ENCODE assay signal across 8 cellular contexts in genomic region chr1:150281221-150281757, GRCh38. TPM values are rescaled to one million over a fixed set of nuclear protein-coding genes. Genes with fewer than 3 reads are reported as not detected.
DNase-seq lines count a peak whose midpoint lies in the region; ATAC-seq, FAIRE-seq and TF ChIP-seq lines count a peak whose summit lies in the region.

No MANE protein-coding gene starts in this region.

- ATAC-seq in activated naive CD8-positive, alpha-beta T cell treated with anti-CD3 and anti-CD28 coated beads, Interleukin-2, amount 10 ng/mL, durations not matched to agents 7 days and 5 days (ENCODE audit: low read depth) = peak; percentile 41
- peak; percentile 46 to 86 (median 75) for ATAC-seq in heart right ventricle
- no peak for ATAC-seq in GM21825 (IDR thresholded peaks at IDR 0.05; ENCODE audit: unreplicated experiment)

- intact Hi-C loops in heart right ventricle (cut with DNase I) = loop anchor here in 7 of 10 donors (1.0 to 10.0 kb wide), 5 partner anchors 24 to 264 kb away; partner anchors contain the start of genes CA14 (in 2 of the 7) and ADAMTSL4 (in 1 of the 7)

- peak; percentile 81 for TF ChIP-seq CTCF in D721Med (IDR thresholded peaks at IDR 0.05; ENCODE audit: insufficient read depth, missing control alignments)
- peak; percentile 75 for TF ChIP-seq CTCF in LNCAP (IDR thresholded peaks at IDR 0.05)
- TF ChIP-seq CTCF in heart right ventricle (IDR thresholded peaks at IDR 0.05) = peak; percentile 39 to 89 (median 78)

- peak overlapping the region; percentile 90 for H3K27ac Mint-ChIP-seq in activated naive CD8-positive, alpha-beta T cell treated with anti-CD3 and anti-CD28 coated beads, Interleukin-2, amount 10 ng/mL, durations not matched to agents 7 days and 5 days

- POLR2A ChIA-PET in activated naive CD8-positive, alpha-beta T cell treated with anti-CD3 and anti-CD28 coated beads, Interleukin-2, amount 10 ng/mL, durations not matched to agents 7 days and 5 days (lab: Charles Lee) = interaction anchor here (0.7 to 1.8 kb wide), 6 partner anchors 9 to 83 kb away, joined by 3 to 9 read pairs (median 4); partner anchors contain the start of genes APH1A, C1orf54 and RPRD2

- peaks cover 0 to 11% (median 0%) of the 10 kb centered on the region in 7 donors for H3K27me3 ChIP-seq in heart right ventricle

- H3K9me3 Mint-ChIP-seq in activated naive CD8-positive, alpha-beta T cell treated with anti-CD3 and anti-CD28 coated beads, Interleukin-2, amount 10 ng/mL, durations not matched to agents 7 days and 5 days = no peaks in the 10 kb centered on the region

- DNase-seq in D721Med (ENCODE audit: insufficient read length, low spot score) (no peak), SK-MEL-5 (ENCODE audit: low read depth, low spot score) (peak; percentile 86), heart right ventricle (peak; percentile 68 to 81), pons (ENCODE audit: low spot score) (peak; percentile 89)
- DNase-seq in activated naive CD8-positive, alpha-beta T cell treated with anti-CD3 and anti-CD28 coated beads, Interleukin-2, amount 10 ng/mL, durations not matched to agents 7 days and 5 days = peak; percentile 55

- in situ Hi-C loops in SK-MEL-5 (cut with HindIII; ENCODE audit: low pct_unique_long_range_greater_than_20kb, low sequenced_read_pairs) = no loop called here

- peak overlapping the region; percentile 83 to 93 (median 91) for H3K27ac ChIP-seq in heart right ventricle
- H3K27ac ChIP-seq in urinary bladder (ENCODE audit: low read depth) = peak overlapping the region; percentile 53

- peaks cover 22% of the 10 kb centered on the region for H3K4me1 Mint-ChIP-seq in activated naive CD8-positive, alpha-beta T cell treated with anti-CD3 and anti-CD28 coated beads, Interleukin-2, amount 10 ng/mL, durations not matched to agents 7 days and 5 days

- 3 to 6% methylated on average over 15 of the region's 15 CpGs for WGBS in heart right ventricle, 2 donors
- 1% methylated on average over 15 of the region's 15 CpGs for WGBS in urinary bladder

- H3K27me3 Mint-ChIP-seq in activated naive CD8-positive, alpha-beta T cell treated with anti-CD3 and anti-CD28 coated beads, Interleukin-2, amount 10 ng/mL, durations not matched to agents 7 days and 5 days = peaks cover 3% of the 10 kb centered on the region

- H3K4me1 ChIP-seq in heart right ventricle = peaks cover 0 to 32% (median 24%) of the 10 kb centered on the region in 9 donors
- H3K4me1 ChIP-seq in urinary bladder (ENCODE audit: insufficient read depth) = no peaks in the 10 kb centered on the region

- H3K4me3 Mint-ChIP-seq in activated naive CD8-positive, alpha-beta T cell treated with anti-CD3 and anti-CD28 coated beads, Interleukin-2, amount 10 ng/mL, durations not matched to agents 7 days and 5 days = peak overlapping the region; percentile 89

- FAIRE-seq in D721Med (lab: Jason Lieb, UNC) = no peak

- H3K9me3 ChIP-seq in heart right ventricle = no peaks in the 10 kb centered on the region

- H3K36me3 ChIP-seq in heart right ventricle (peaks cover 0 to 74% (median 11%) of the 10 kb centered on the region in 9 donors), urinary bladder (ENCODE audit: insufficient read depth) (no peaks in the 10 kb centered on the region)

- H3K36me3 Mint-ChIP-seq in activated naive CD8-positive, alpha-beta T cell treated with anti-CD3 and anti-CD28 coated beads, Interleukin-2, amount 10 ng/mL, durations not matched to agents 7 days and 5 days = peaks cover 2% of the 10 kb centered on the region

- peak overlapping the region; percentile 35 to 76 (median 59) for H3K4me3 ChIP-seq in heart right ventricle
- H3K4me3 ChIP-seq in urinary bladder (ENCODE audit: low read depth, low read length) = peak overlapping the region; percentile 45

RNA-seq across cellular contexts. Expression of gene CIART, which starts 1.1 kb away (rescaled TPM):
- total RNA-seq in SK-MEL-5 (2014; rRNA removed; shearing (Covaris generic)) = 0.21 TPM in 1 of 2 replicates, not detected in the other
- polyA plus RNA-seq in SK-MEL-5 (2015; cell fraction: cytosol; rRNA removed) = 0.33 and 1.3 TPM in 2 replicates
- polyA plus RNA-seq in SK-MEL-5 (2015; cell fraction: nucleus; rRNA removed) = 6.1 and 9.3 TPM in 2 replicates
- total RNA-seq in activated naive CD8-positive, alpha-beta T cell treated with anti-CD3 and anti-CD28 coated beads, Interleukin-2, amount 10 ng/mL, durations not matched to agents 7 days and 5 days = 1 to 10 TPM in 1 of 2 experiments, under 1 TPM in 1; 0.91 to 1.7 TPM
- total RNA-seq in heart right ventricle = 10 to 100 TPM in 6 of 10 donors, 1 to 10 TPM in 4; 3.4 to 22.6 (median 15.5) TPM
- polyA plus RNA-seq in heart right ventricle = 10 to 100 TPM in 1 of 2 donors, 1 to 10 TPM in 1; 4.9 to 18.7 TPM
- 2.4 TPM for total RNA-seq in urinary bladder
- polyA plus RNA-seq in urinary bladder = 13.0 TPM

RNA-seq across cellular contexts. Expression of gene C1orf54, which starts 8.7 kb away (rescaled TPM):
- total RNA-seq in SK-MEL-5 (2014; rRNA removed; shearing (Covaris generic)) = 1.5 and 3.1 TPM in 2 replicates
- 1.3 and 1.5 TPM in 2 replicates for polyA plus RNA-seq in SK-MEL-5 (2015; cell fraction: cytosol; rRNA removed)
- polyA plus RNA-seq in SK-MEL-5 (2015; cell fraction: nucleus; rRNA removed) = 3.4 and 10.5 TPM in 2 replicates
- total RNA-seq in activated naive CD8-positive, alpha-beta T cell treated with anti-CD3 and anti-CD28 coated beads, Interleukin-2, amount 10 ng/mL, durations not matched to agents 7 days and 5 days = 1 to 10 TPM; 1.7 to 3.5 TPM
- total RNA-seq in heart right ventricle = 10 to 100 TPM in 6 of 10 donors, 1 to 10 TPM in 4; 5.7 to 19.5 (median 11.8) TPM
- 10 to 100 TPM; 29.1 to 34.3 TPM for polyA plus RNA-seq in heart right ventricle
- total RNA-seq in urinary bladder = 74.2 TPM
- 21.5 TPM for polyA plus RNA-seq in urinary bladder

RNA-seq across cellular contexts. Expression of gene MRPS21, which starts 12.4 kb away (rescaled TPM):
- 77.2 and 88.4 TPM in 2 replicates for total RNA-seq in SK-MEL-5 (2014; rRNA removed; shearing (Covaris generic))
- polyA plus RNA-seq in SK-MEL-5 (2015; cell fraction: cytosol; rRNA removed) = 33.4 and 50.2 TPM in 2 replicates
- polyA plus RNA-seq in SK-MEL-5 (2015; cell fraction: nucleus; rRNA removed) = 92.6 and 153 TPM in 2 replicates
- total RNA-seq in activated naive CD8-positive, alpha-beta T cell treated with anti-CD3 and anti-CD28 coated beads, Interleukin-2, amount 10 ng/mL, durations not matched to agents 7 days and 5 days = 10 to 100 TPM; 73.3 to 75.9 TPM
- total RNA-seq in heart right ventricle (10 to 100 TPM; 68.4 to 80.0 (median 73.6) TPM), urinary bladder (33.6 TPM)
- polyA plus RNA-seq in heart right ventricle (100 to 1,000 TPM in 1 of 2 donors, 10 to 100 TPM in 1; 89.2 to 195 TPM), urinary bladder (68.5 TPM)

RNA-seq across cellular contexts. Expression of gene APH1A, which starts 12.5 kb away (rescaled TPM):
- total RNA-seq in SK-MEL-5 (2014; rRNA removed; shearing (Covaris generic)) = 208 and 231 TPM in 2 replicates
- polyA plus RNA-seq in SK-MEL-5 (2015; cell fraction: cytosol; rRNA removed) = 206 and 238 TPM in 2 replicates
- 160 and 167 TPM in 2 replicates for polyA plus RNA-seq in SK-MEL-5 (2015; cell fraction: nucleus; rRNA removed)
- total RNA-seq in activated naive CD8-positive, alpha-beta T cell treated with anti-CD3 and anti-CD28 coated beads, Interleukin-2, amount 10 ng/mL, durations not matched to agents 7 days and 5 days = 100 to 1,000 TPM; 127 to 128 TPM
- total RNA-seq in heart right ventricle (10 to 100 TPM; 56.6 to 86.9 (median 65.7) TPM), urinary bladder (73.0 TPM)
- polyA plus RNA-seq in heart right ventricle (10 to 100 TPM; 52.9 to 74.4 TPM), urinary bladder (114 TPM)

RNA-seq across cellular contexts. Expression of gene CA14, which starts 23.7 kb away (rescaled TPM):
- total RNA-seq in SK-MEL-5 (2014; rRNA removed; shearing (Covaris generic)) = 53.6 and 54.4 TPM in 2 replicates
- 54.9 and 61.2 TPM in 2 replicates for polyA plus RNA-seq in SK-MEL-5 (2015; cell fraction: cytosol; rRNA removed)
- 78.6 and 82.2 TPM in 2 replicates for polyA plus RNA-seq in SK-MEL-5 (2015; cell fraction: nucleus; rRNA removed)
- not detected for total RNA-seq in activated naive CD8-positive, alpha-beta T cell treated with anti-CD3 and anti-CD28 coated beads, Interleukin-2, amount 10 ng/mL, durations not matched to agents 7 days and 5 days
- total RNA-seq in heart right ventricle (10 to 100 TPM in 3 of 10 donors, 1 to 10 TPM in 5, under 1 TPM in 2; 0.48 to 18.5 (median 2.9) TPM), urinary bladder (0.37 TPM)
- polyA plus RNA-seq in heart right ventricle (10 to 100 TPM in 1 of 2 donors, 1 to 10 TPM in 1; 3.3 to 11.6 TPM), urinary bladder (1.9 TPM)
